In the genomic region with DNA sequence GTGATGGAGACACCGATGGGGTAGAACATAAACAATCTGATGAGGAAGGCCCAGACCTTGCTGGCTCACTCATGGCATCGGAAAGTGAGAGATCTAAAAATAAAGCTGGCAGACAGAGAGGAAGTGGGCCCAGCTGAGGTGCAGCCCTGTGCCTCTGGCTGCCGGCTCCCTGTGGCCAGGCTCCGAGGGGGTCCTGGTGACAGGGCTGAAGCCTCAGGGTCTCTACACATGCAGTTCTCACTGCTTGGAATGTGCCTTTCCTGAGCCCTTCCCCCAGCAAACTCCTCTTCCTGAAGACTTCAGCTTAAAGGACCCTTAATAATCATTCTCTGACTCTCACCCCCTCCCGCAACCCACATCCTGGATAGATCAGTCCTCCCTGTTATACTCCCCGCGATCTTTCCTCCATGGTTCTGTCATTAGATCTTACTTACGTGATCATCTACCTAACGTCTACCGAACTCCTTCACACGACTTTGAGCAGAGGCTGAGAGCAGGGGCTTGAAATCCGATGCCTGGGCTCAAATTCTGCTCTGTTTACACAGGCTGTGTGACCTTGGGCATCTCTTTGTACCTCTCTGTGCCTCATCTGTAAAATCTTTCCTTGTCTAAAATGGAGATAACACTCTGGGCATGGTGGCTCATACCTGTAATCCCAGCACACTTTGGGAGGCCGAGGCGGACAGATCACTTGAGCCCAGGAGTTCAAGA, we compare ENCODE assay signal across 8 cellular contexts. TPM values are rescaled to one million over a fixed set of nuclear protein-coding genes. Genes with fewer than 3 reads are reported as not detected.
DNase-seq lines count a peak whose midpoint lies in the region; ATAC-seq and TF ChIP-seq lines count a peak whose summit lies in the region.

No MANE protein-coding gene starts in this region.

- H3K9me2 ChIP-seq in SK-N-SH, result no peaks in the 10 kb centered on the region

- H3K4me3 ChIP-seq in iPS-15b (ENCODE audit: low read depth, low read length) (no peak overlapping the region), thymus (ENCODE audit: low read length) (peak overlapping the region; percentile 4), SK-N-SH (ENCODE audit: low read depth in 2 of 2, low read length in 1 of 2) (no peak overlapping the region)

- peak; percentile 58 to 66 for DNase-seq in activated CD4-positive, alpha-beta T cell treated with anti-CD3 and anti-CD28 coated beads, Interleukin-2, amount 50 U/mL, for 48 hours
- DNase-seq in NCI-H345 treated with DMSO at 0.1 percent for 48 hours (lab: John Stamatoyannopoulos, UW; ENCODE audit: unreplicated experiment) (no peak), SK-N-SH (no peak), dermis blood vessel endothelial cell (no peak)

- H3K27ac ChIP-seq in thymus (ENCODE audit: low read depth) (peak overlapping the region; percentile 94), SK-N-SH (ENCODE audit: low read depth in 2 of 2, low read length in 1 of 2) (no peak overlapping the region)

- H4K20me1 ChIP-seq in SK-N-SH (ENCODE audit: insufficient read depth), result no peaks in the 10 kb centered on the region

- TF ChIP-seq EP300 in SK-N-SH (IDR thresholded peaks at IDR 0.05; ENCODE audit: borderline replicate concordance in 1 of 2, low read depth in 1 of 2, low read length in 1 of 2), result no peak

- TF ChIP-seq CTCF in SK-N-SH (IDR thresholded peaks at IDR 0.05), result no peak

- CTCF ChIA-PET in SK-N-SH (lab: Yijun Ruan, JAX), result no interaction called here

- POLR2A ChIA-PET in SK-N-SH (lab: Yijun Ruan, JAX), result no interaction called here

- H3K9ac ChIP-seq in iPS-15b (ENCODE audit: low read depth, low read length) (peak overlapping the region; percentile 18), SK-N-SH (no peak overlapping the region)

- H3K36me3 ChIP-seq in iPS-15b (ENCODE audit: control insufficient read depth, insufficient read depth, low read length) (no peaks in the 10 kb centered on the region), thymus (ENCODE audit: control insufficient read depth, insufficient read depth) (no peaks in the 10 kb centered on the region), SK-N-SH (replicated peaks in 1 of 2; ENCODE audit: control insufficient read depth in 1 of 2, insufficient read depth in 2 of 2, low read length in 1 of 2) (no peaks in the 10 kb centered on the region)

- H3K27me3 ChIP-seq in iPS-15b (ENCODE audit: control insufficient read depth, insufficient read depth, low read length) (peaks cover 2% of the 10 kb centered on the region), thymus (ENCODE audit: control insufficient read depth, insufficient read depth) (no peaks in the 10 kb centered on the region), SK-N-SH (ENCODE audit: insufficient read depth) (no peaks in the 10 kb centered on the region)

- 22% methylated on average over 14 of the region's 14 CpGs for WGBS in thymus
- WGBS in SK-N-SH (ENCODE audit: low lambda C conversion rate), result 73% methylated on average over 12 of the region's 14 CpGs

- H3K79me2 ChIP-seq in SK-N-SH (ENCODE audit: insufficient read depth), result no peaks in the 10 kb centered on the region

- TF ChIP-seq RAD21 in SK-N-SH (IDR thresholded peaks at IDR 0.05; ENCODE audit: low read length), result no peak

- no peaks in the 10 kb centered on the region for H3K9me3 ChIP-seq in iPS-15b (ENCODE audit: control insufficient read depth, insufficient read depth, low read length)
- H3K9me3 ChIP-seq in thymus (ENCODE audit: control insufficient read depth), result no peaks in the 10 kb centered on the region
- H3K9me3 ChIP-seq in SK-N-SH, result no peaks in the 10 kb centered on the region

- H2AFZ ChIP-seq in SK-N-SH (ENCODE audit: low read depth), result no peak overlapping the region

- H3K4me2 ChIP-seq in SK-N-SH, result no peak overlapping the region

- H3K4me1 ChIP-seq in iPS-15b (ENCODE audit: control insufficient read depth, insufficient read depth, low read length), result peaks cover 7% of the 10 kb centered on the region
- peaks cover 22% of the 10 kb centered on the region for H3K4me1 ChIP-seq in thymus (ENCODE audit: control insufficient read depth, insufficient read depth, low read length)
- peaks cover 0 to 15% of the 10 kb centered on the region in 2 experiments; a peak in 2 of 4 replicates for H3K4me1 ChIP-seq in SK-N-SH (ENCODE audit: control insufficient read depth in 1 of 2, insufficient read depth in 2 of 2, low read depth in 1 of 2, low read length in 1 of 2)

- ATAC-seq in GM19351 (IDR thresholded peaks at IDR 0.05; ENCODE audit: unreplicated experiment) (peak; percentile 46), HG03521 (IDR thresholded peaks at IDR 0.05; ENCODE audit: unreplicated experiment) (peak; percentile 37)

- no peaks in the 10 kb centered on the region for H3F3A ChIP-seq in SK-N-SH (replicated peaks; ENCODE audit: insufficient read depth)

TF ChIP-seq in SK-N-SH, 30 proteins besides CTCF, POLR2A, EP300 and RAD21 (continues in another document):
- TF ChIP-seq ELF1 (IDR thresholded peaks at IDR 0.05), result no peak
- TF ChIP-seq, protein P1, sequence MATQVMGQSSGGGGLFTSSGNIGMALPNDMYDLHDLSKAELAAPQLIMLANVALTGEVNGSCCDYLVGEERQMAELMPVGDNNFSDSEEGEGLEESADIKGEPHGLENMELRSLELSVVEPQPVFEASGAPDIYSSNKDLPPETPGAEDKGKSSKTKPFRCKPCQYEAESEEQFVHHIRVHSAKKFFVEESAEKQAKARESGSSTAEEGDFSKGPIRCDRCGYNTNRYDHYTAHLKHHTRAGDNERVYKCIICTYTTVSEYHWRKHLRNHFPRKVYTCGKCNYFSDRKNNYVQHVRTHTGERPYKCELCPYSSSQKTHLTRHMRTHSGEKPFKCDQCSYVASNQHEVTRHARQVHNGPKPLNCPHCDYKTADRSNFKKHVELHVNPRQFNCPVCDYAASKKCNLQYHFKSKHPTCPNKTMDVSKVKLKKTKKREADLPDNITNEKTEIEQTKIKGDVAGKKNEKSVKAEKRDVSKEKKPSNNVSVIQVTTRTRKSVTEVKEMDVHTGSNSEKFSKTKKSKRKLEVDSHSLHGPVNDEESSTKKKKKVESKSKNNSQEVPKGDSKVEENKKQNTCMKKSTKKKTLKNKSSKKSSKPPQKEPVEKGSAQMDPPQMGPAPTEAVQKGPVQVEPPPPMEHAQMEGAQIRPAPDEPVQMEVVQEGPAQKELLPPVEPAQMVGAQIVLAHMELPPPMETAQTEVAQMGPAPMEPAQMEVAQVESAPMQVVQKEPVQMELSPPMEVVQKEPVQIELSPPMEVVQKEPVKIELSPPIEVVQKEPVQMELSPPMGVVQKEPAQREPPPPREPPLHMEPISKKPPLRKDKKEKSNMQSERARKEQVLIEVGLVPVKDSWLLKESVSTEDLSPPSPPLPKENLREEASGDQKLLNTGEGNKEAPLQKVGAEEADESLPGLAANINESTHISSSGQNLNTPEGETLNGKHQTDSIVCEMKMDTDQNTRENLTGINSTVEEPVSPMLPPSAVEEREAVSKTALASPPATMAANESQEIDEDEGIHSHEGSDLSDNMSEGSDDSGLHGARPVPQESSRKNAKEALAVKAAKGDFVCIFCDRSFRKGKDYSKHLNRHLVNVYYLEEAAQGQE (IDR thresholded peaks at IDR 0.05; ENCODE audit: low read depth, low read length), result no peak
- TF ChIP-seq TCF12 (IDR thresholded peaks at IDR 0.05), result no peak
- no peak for TF ChIP-seq YY1 (IDR thresholded peaks at IDR 0.05; ENCODE audit: low read depth)
- TF ChIP-seq PBX3 (IDR thresholded peaks at IDR 0.05), result no peak
- no peak for TF ChIP-seq RCOR1 (IDR thresholded peaks at IDR 0.05; ENCODE audit: low read length)
- TF ChIP-seq FOSL2 (IDR thresholded peaks at IDR 0.05; ENCODE audit: borderline replicate concordance, low read depth), result no peak
- no peak for TF ChIP-seq POLR2AphosphoS5 (IDR thresholded peaks at IDR 0.05; ENCODE audit: low read depth, low read length)
- no peak for TF ChIP-seq CHD2 (IDR thresholded peaks at IDR 0.05; ENCODE audit: low read length, partially characterized antibody)
- TF ChIP-seq, protein P2, sequence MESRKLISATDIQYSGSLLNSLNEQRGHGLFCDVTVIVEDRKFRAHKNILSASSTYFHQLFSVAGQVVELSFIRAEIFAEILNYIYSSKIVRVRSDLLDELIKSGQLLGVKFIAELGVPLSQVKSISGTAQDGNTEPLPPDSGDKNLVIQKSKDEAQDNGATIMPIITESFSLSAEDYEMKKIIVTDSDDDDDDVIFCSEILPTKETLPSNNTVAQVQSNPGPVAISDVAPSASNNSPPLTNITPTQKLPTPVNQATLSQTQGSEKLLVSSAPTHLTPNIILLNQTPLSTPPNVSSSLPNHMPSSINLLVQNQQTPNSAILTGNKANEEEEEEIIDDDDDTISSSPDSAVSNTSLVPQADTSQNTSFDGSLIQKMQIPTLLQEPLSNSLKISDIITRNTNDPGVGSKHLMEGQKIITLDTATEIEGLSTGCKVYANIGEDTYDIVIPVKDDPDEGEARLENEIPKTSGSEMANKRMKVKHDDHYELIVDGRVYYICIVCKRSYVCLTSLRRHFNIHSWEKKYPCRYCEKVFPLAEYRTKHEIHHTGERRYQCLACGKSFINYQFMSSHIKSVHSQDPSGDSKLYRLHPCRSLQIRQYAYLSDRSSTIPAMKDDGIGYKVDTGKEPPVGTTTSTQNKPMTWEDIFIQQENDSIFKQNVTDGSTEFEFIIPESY (IDR thresholded peaks at IDR 0.05; ENCODE audit: borderline replicate concordance, low read depth), result no peak
- TF ChIP-seq, protein P3, sequence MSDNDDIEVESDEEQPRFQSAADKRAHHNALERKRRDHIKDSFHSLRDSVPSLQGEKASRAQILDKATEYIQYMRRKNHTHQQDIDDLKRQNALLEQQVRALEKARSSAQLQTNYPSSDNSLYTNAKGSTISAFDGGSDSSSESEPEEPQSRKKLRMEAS (IDR thresholded peaks at IDR 0.05; ENCODE audit: low read depth), result no peak
- no peak for TF ChIP-seq FOXJ3 (CRISPR knock-in tag; IDR thresholded peaks at IDR 0.05)
- no peak for TF ChIP-seq FOXM1 (IDR thresholded peaks at IDR 0.05; ENCODE audit: low read depth)

RNA-seq across cellular contexts. Expression of gene CRB2, which starts 33.1 kb away (rescaled TPM):
- 0.21 TPM for polyA plus RNA-seq in thymus
- polyA plus RNA-seq in SK-N-SH (2012; rRNA removed), result not detected in 2 replicates
- under 0.01 TPM in 2 replicates for polyA plus RNA-seq in SK-N-SH (2012; cell fraction: cytosol; rRNA removed)
- 0.02 and 0.05 TPM in 2 replicates for polyA plus RNA-seq in SK-N-SH (2012; cell fraction: nucleus; rRNA removed)
- total RNA-seq in dermis blood vessel endothelial cell, result not detected in 2 replicates

RNA-seq across cellular contexts. Expression of gene STRBP, which starts 54.5 kb away (rescaled TPM):
- polyA plus RNA-seq in thymus (41.8 TPM), SK-N-SH (2012; rRNA removed) (5.9 and 7.6 TPM in 2 replicates)
- 8.9 and 9.3 TPM in 2 replicates for polyA plus RNA-seq in SK-N-SH (2012; cell fraction: cytosol; rRNA removed)
- polyA plus RNA-seq in SK-N-SH (2012; cell fraction: nucleus; rRNA removed), result 2.6 and 8.5 TPM in 2 replicates
- total RNA-seq in dermis blood vessel endothelial cell, result 11.4 and 16.9 TPM in 2 replicates

Comparison
In these comparisons a context has a peak if more than half of its experiments do, and no peak if none do; other contexts are left out.
1. DNase-seq: peak in activated CD4-positive, alpha-beta T cell treated with anti-CD3 and anti-CD28 coated beads, Interleukin-2, amount 50 U/mL, for 48 hours (2 of 2); none in NCI-H345 treated with DMSO at 0.1 percent for 48 hours (single experiment), SK-N-SH (single experiment) and dermis blood vessel endothelial cell (single experiment).